In the genomic region with DNA sequence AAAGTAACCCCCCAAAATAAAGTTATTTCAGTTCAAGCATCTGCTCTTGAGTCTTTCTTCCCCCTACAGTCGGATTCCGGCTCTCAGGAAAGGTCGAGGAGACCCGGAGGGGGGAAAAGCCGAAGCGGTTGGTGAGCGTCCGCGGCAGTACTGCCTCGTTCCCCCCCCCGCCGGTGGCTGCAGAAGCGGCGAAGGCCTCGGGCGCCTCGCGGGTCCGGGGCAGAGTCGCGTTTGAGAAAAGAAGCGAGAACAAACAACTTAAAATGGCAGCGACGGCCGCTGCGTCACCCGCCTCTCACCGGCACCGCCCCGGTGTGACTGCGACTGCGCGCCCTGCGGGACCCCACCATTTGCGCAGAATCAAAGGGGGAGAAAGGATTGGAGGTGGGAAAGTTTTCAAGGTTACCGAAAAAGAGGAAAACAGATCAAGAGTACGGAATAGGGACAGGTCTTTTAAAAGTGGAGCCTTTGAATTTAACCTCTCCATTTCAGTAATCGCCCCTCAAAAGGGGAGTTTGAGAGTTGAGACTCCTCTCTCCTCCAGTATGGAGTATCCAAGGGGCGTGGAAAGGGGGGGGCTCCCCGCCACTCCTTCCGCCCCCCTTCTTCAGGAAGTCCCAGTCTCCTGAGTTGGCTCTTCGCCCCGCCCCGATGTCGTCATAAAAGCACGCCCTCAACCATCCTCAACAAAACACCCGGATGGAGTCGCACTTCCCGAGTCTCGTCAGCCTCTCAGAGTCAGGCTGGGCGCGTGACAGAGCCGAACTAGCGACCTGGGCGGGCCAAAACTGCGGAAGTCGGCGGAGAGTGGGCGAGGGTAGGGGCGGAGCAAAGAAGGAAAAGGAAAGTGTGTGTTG, we compare ENCODE assay signal across 1 cellular context.
TF ChIP-seq lines count a peak whose summit lies in the region.

No MANE protein-coding gene starts in this region.

TF ChIP-seq in HepG2, 621 proteins besides CTCF, POLR2A, EP300 and RAD21 (continued from another document and continues in another):
- TF ChIP-seq, protein P1, sequence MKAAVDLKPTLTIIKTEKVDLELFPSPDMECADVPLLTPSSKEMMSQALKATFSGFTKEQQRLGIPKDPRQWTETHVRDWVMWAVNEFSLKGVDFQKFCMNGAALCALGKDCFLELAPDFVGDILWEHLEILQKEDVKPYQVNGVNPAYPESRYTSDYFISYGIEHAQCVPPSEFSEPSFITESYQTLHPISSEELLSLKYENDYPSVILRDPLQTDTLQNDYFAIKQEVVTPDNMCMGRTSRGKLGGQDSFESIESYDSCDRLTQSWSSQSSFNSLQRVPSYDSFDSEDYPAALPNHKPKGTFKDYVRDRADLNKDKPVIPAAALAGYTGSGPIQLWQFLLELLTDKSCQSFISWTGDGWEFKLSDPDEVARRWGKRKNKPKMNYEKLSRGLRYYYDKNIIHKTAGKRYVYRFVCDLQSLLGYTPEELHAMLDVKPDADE (CRISPR knock-in tag; IDR thresholded peaks at IDR 0.05) = 0 out of 2 replicates have a peak, but pooled peaks have one; percentile 90
- TF ChIP-seq ZNF282 (IDR thresholded peaks at IDR 0.05; ENCODE audit: partially characterized antibody) = no peak
- TF ChIP-seq RARA (CRISPR knock-in tag; IDR thresholded peaks at IDR 0.05) = peak; percentile 51
- TF ChIP-seq XRCC5 (optimal IDR thresholded peaks at IDR 0.05; ENCODE audit: low read length) = peak; percentile 67
- TF ChIP-seq U2AF2 (IDR thresholded peaks at IDR 0.05; ENCODE audit: low read depth, low read length) = peak; percentile 94; the same call in 1 of the 2 replicates
- TF ChIP-seq MBNL3 (CRISPR knock-in tag; conservative IDR thresholded peaks at IDR 0.05) = no peak
- peak; percentile 62 for TF ChIP-seq SMAD3 (CRISPR knock-in tag; IDR thresholded peaks at IDR 0.05)
- TF ChIP-seq PBX2 (CRISPR knock-in tag; IDR thresholded peaks at IDR 0.05) = no peak
- TF ChIP-seq MAZ (IDR thresholded peaks at IDR 0.05; ENCODE audit: borderline replicate concordance, low read depth, low read length) = peak; percentile 91
- TF ChIP-seq MAZ (CRISPR knock-in tag; IDR thresholded peaks at IDR 0.05; ENCODE audit: low read depth) = peak; percentile 72
- TF ChIP-seq HOXA3 (CRISPR knock-in tag; IDR thresholded peaks at IDR 0.05) = peak; percentile 85
- TF ChIP-seq, protein P2, sequence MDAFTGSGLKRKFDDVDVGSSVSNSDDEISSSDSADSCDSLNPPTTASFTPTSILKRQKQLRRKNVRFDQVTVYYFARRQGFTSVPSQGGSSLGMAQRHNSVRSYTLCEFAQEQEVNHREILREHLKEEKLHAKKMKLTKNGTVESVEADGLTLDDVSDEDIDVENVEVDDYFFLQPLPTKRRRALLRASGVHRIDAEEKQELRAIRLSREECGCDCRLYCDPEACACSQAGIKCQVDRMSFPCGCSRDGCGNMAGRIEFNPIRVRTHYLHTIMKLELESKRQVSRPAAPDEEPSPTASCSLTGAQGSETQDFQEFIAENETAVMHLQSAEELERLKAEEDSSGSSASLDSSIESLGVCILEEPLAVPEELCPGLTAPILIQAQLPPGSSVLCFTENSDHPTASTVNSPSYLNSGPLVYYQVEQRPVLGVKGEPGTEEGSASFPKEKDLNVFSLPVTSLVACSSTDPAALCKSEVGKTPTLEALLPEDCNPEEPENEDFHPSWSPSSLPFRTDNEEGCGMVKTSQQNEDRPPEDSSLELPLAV (CRISPR knock-in tag; conservative IDR thresholded peaks at IDR 0.05; ENCODE audit: low read depth) = no peak
- no peak for TF ChIP-seq LRRFIP1 (CRISPR knock-in tag; conservative IDR thresholded peaks at IDR 0.05)
- TF ChIP-seq TCF7L2 (IDR thresholded peaks at IDR 0.05; ENCODE audit: low read depth, low read length) = no peak
- 0 out of 2 replicates have a peak, but pooled peaks have one; percentile 27 for TF ChIP-seq ZNF431 (CRISPR knock-in tag; IDR thresholded peaks at IDR 0.05; ENCODE audit: borderline replicate concordance, low read depth)
- TF ChIP-seq, protein P3, sequence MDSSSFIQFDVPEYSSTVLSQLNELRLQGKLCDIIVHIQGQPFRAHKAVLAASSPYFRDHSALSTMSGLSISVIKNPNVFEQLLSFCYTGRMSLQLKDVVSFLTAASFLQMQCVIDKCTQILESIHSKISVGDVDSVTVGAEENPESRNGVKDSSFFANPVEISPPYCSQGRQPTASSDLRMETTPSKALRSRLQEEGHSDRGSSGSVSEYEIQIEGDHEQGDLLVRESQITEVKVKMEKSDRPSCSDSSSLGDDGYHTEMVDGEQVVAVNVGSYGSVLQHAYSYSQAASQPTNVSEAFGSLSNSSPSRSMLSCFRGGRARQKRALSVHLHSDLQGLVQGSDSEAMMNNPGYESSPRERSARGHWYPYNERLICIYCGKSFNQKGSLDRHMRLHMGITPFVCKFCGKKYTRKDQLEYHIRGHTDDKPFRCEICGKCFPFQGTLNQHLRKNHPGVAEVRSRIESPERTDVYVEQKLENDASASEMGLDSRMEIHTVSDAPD (CRISPR knock-in tag; IDR thresholded peaks at IDR 0.05) = no peak
- peak; percentile 94 for TF ChIP-seq THAP11 (CRISPR knock-in tag; IDR thresholded peaks at IDR 0.05)
- peak; percentile 47 for TF ChIP-seq SIX1 (CRISPR knock-in tag; IDR thresholded peaks at IDR 0.05; ENCODE audit: borderline replicate concordance)
- TF ChIP-seq ARHGAP35 (CRISPR knock-in tag; IDR thresholded peaks at IDR 0.05; ENCODE audit: borderline replicate concordance) = peak; percentile 14; the same call in 1 of the 2 replicates
- peak; percentile 85; the same call in 1 of the 2 replicates for TF ChIP-seq FOXO4 (CRISPR knock-in tag; conservative IDR thresholded peaks at IDR 0.05)
- TF ChIP-seq MYC (CRISPR knock-in tag; IDR thresholded peaks at IDR 0.05; ENCODE audit: borderline replicate concordance) = peak; percentile 43; the same call in 1 of the 2 replicates
- no peak; the same call in 1 of the 2 replicates for TF ChIP-seq ZNF263 (CRISPR knock-in tag; IDR thresholded peaks at IDR 0.05)
- peak; percentile 99 for TF ChIP-seq CREM (IDR thresholded peaks at IDR 0.05)
- peak; percentile 67; the same call in 1 of the 2 replicates for TF ChIP-seq CREM (CRISPR knock-in tag; IDR thresholded peaks at IDR 0.05)
- TF ChIP-seq NR3C1 (CRISPR knock-in tag; IDR thresholded peaks at IDR 0.05) = 0 out of 2 replicates have a peak, but pooled peaks have one; percentile 72
- 0 out of 2 replicates have a peak, but pooled peaks have one; percentile 12 for TF ChIP-seq ZNF24 (IDR thresholded peaks at IDR 0.05)
- TF ChIP-seq ZNF441 (CRISPR knock-in tag; IDR thresholded peaks at IDR 0.05; ENCODE audit: borderline replicate concordance) = peak; percentile 55; the same call in 1 of the 2 replicates
- TF ChIP-seq, protein P4, sequence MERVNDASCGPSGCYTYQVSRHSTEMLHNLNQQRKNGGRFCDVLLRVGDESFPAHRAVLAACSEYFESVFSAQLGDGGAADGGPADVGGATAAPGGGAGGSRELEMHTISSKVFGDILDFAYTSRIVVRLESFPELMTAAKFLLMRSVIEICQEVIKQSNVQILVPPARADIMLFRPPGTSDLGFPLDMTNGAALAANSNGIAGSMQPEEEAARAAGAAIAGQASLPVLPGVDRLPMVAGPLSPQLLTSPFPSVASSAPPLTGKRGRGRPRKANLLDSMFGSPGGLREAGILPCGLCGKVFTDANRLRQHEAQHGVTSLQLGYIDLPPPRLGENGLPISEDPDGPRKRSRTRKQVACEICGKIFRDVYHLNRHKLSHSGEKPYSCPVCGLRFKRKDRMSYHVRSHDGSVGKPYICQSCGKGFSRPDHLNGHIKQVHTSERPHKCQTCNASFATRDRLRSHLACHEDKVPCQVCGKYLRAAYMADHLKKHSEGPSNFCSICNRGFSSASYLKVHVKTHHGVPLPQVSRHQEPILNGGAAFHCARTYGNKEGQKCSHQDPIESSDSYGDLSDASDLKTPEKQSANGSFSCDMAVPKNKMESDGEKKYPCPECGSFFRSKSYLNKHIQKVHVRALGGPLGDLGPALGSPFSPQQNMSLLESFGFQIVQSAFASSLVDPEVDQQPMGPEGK (CRISPR knock-in tag; IDR thresholded peaks at IDR 0.05) = peak; percentile 47
- TF ChIP-seq KLF9 (CRISPR knock-in tag; IDR thresholded peaks at IDR 0.05; ENCODE audit: low read depth) = no peak; the same call in 1 of the 2 replicates
- TF ChIP-seq ZBTB49 (CRISPR knock-in tag; IDR thresholded peaks at IDR 0.05; ENCODE audit: borderline replicate concordance) = no peak
- peak; percentile 86 for TF ChIP-seq ZGPAT (CRISPR knock-in tag; IDR thresholded peaks at IDR 0.05)
- peak; percentile 62; the same call in 1 of the 2 replicates for TF ChIP-seq ZNF839 (CRISPR knock-in tag; IDR thresholded peaks at IDR 0.05; ENCODE audit: borderline replicate concordance)
- TF ChIP-seq REPIN1 (CRISPR knock-in tag; IDR thresholded peaks at IDR 0.05; ENCODE audit: borderline replicate concordance, low read depth) = no peak; the same call in 1 of the 2 replicates
- peak; percentile 91 for TF ChIP-seq ZNF430 (CRISPR knock-in tag; IDR thresholded peaks at IDR 0.05)
- TF ChIP-seq, protein P5, sequence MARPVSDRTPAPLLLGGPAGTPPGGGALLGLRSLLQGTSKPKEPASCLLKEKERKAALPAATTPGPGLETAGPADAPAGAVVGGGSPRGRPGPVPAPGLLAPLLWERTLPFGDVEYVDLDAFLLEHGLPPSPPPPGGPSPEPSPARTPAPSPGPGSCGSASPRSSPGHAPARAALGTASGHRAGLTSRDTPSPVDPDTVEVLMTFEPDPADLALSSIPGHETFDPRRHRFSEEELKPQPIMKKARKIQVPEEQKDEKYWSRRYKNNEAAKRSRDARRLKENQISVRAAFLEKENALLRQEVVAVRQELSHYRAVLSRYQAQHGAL (CRISPR knock-in tag; IDR thresholded peaks at IDR 0.05; ENCODE audit: not compliant biosample characterization) = peak; percentile 82
- TF ChIP-seq, protein P6, sequence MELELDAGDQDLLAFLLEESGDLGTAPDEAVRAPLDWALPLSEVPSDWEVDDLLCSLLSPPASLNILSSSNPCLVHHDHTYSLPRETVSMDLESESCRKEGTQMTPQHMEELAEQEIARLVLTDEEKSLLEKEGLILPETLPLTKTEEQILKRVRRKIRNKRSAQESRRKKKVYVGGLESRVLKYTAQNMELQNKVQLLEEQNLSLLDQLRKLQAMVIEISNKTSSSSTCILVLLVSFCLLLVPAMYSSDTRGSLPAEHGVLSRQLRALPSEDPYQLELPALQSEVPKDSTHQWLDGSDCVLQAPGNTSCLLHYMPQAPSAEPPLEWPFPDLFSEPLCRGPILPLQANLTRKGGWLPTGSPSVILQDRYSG (CRISPR knock-in tag; IDR thresholded peaks at IDR 0.05) = no peak
